In genomic region chr7:104973227-104973626, GRCh38 we compare ENCODE assay signal across 12 cellular contexts. TPM values are rescaled to one million over a fixed set of nuclear protein-coding genes. Genes with fewer than 3 reads are reported as not detected.
DNase-seq lines count a peak whose midpoint lies in the region; ATAC-seq and TF ChIP-seq lines count a peak whose summit lies in the region.
"Had no signal": no experiment of that assay in that cellular context is flagged by ENCODE, and none has a peak within 500 bp of the region (broad histone marks: within the 10 kb centered on the region; RNA-seq: fewer than 3 reads in every experiment).

No MANE protein-coding gene starts in this region.

- TF ChIP-seq CTCF in adrenal gland (IDR thresholded peaks at IDR 0.05) (no peak), lower lobe of right lung (IDR thresholded peaks at IDR 0.05) (no peak)

- H3K4me3 ChIP-seq in adrenal gland (no peak overlapping the region), lower lobe of right lung (no peak overlapping the region), subcutaneous abdominal adipose tissue (ENCODE audit: low read depth in 1 of 5, low read length in 5 of 5) (no peak overlapping the region)

- H3K9me3 ChIP-seq in adrenal gland (replicated peaks in 1 of 3) (no peaks in the 10 kb centered on the region), lower lobe of right lung (no peaks in the 10 kb centered on the region), subcutaneous abdominal adipose tissue (ENCODE audit: control insufficient read depth in 5 of 5, low read length in 5 of 5) (no peaks in the 10 kb centered on the region)

- ATAC-seq in lower lobe of right lung: no peak
- ATAC-seq: Panc1 had no signal

- H3K27me3 ChIP-seq in adrenal gland (no peaks in the 10 kb centered on the region), lower lobe of right lung (ENCODE audit: low read depth) (no peaks in the 10 kb centered on the region), subcutaneous abdominal adipose tissue (ENCODE audit: control insufficient read depth in 5 of 5, insufficient read depth in 4 of 5, low read length in 5 of 5) (no peaks in the 10 kb centered on the region)

- peak overlapping the region in 1 of 5 donors; percentile 13 for H3K9ac ChIP-seq in subcutaneous abdominal adipose tissue (ENCODE audit: low read length in 5 of 5)

- intact Hi-C loops in adrenal gland (cut with DNase I) (no loop called here), lower lobe of right lung (cut with DNase I) (no loop called here)

- WGBS in adrenal gland, 4 donors: 77 to 95% (median 93%) methylated on average over 2 of the region's 2 CpGs

- peak overlapping the region in 3 of 5 donors; percentile 31 to 78 (median 64) for H3K27ac ChIP-seq in adrenal gland
- peak overlapping the region; percentile 67 for H3K27ac ChIP-seq in lower lobe of right lung
- H3K27ac ChIP-seq in subcutaneous abdominal adipose tissue (ENCODE audit: low read depth, low read length): peak overlapping the region; percentile 88

- DNase-seq in NCI-H2171 treated with DMSO at 0.1 percent for 48 hours (lab: John Stamatoyannopoulos, UW) (peak; percentile 15), NCI-H2171 (lab: John Stamatoyannopoulos, UW) (no peak), adrenal gland (no peak), lower lobe of right lung (no peak), NCI-H526 treated with DMSO at 0.1 percent for 48 hours (lab: John Stamatoyannopoulos, UW) (no peak), NCI-H2029 (lab: John Stamatoyannopoulos, UW) (no peak), ecto neural progenitor cell (ENCODE audit: low spot score) (no peak)
- DNase-seq: 8988T, Calu3, NCI-H2227 treated with DMSO at 0.1 percent for 48 hours had no signal

- H3K36me3 ChIP-seq in adrenal gland (replicated peaks in 1 of 2): no peaks in the 10 kb centered on the region
- H3K36me3 ChIP-seq in lower lobe of right lung: no peaks in the 10 kb centered on the region
- H3K36me3 ChIP-seq in subcutaneous abdominal adipose tissue (ENCODE audit: control insufficient read depth in 5 of 5, insufficient read depth in 5 of 5, low read length in 5 of 5): no peaks in the 10 kb centered on the region

- H3K4me1 ChIP-seq in adrenal gland (replicated peaks in 1 of 2) (peaks cover 0 to 43% of the 10 kb centered on the region in 2 donors), lower lobe of right lung (peaks cover 52% of the 10 kb centered on the region), subcutaneous abdominal adipose tissue (ENCODE audit: control insufficient read depth in 5 of 5, insufficient read depth in 5 of 5, low read length in 5 of 5) (peaks cover 11 to 46% (median 43%) of the 10 kb centered on the region in 5 donors)

- no peak for TF ChIP-seq POLR2A in adrenal gland (IDR thresholded peaks at IDR 0.05)

RNA-seq across cellular contexts. Expression of gene KMT2E, which starts 40.8 kb away (rescaled TPM):
- total RNA-seq in adrenal gland (10 to 100 TPM; 35.6 to 98.0 (median 68.0) TPM), lower lobe of right lung (88.2 TPM)
- 10 to 100 TPM; 14.4 to 38.5 (median 26.9) TPM for polyA plus RNA-seq in adrenal gland
